In the genomic region with DNA sequence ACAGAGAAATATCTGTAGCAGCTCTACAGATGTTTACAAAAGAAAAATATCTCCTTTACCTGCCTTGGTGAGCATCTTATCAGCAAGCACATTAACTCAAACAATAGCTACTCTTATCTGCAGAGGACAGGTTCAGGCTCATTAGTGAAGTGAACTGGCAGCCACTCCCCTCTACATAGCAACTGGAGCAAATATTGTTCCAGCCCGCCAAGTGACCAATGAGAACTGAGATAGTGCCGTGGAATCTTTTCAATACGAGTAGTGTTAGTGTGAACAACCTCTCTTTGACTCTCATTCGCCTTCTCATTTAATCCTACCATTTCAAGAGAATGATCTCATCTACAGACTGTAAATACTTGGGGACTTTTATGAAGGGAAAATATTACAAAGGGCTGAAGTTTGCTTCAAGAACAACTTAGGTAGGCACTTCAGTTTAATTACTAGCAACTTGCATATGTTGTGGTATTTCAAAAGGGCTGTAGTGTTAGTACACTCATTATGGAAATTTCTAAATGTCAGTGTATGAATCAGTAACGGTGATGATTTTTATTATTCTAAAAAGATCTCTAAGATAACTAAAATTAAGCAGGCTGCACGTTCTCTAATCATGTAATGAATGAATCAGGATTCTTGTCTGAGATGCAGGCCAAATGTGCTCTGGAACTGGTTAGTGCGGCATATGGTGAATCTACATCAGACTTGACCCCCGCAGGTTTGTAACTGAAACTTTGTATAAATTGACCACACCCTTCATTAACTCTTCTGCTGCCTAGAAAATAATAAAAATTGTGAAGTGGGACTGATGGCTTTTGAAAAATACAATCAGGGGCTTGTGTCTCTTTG, we compare ENCODE assay signal across 8 cellular contexts.
DNase-seq lines count a peak whose midpoint lies in the region; ATAC-seq and TF ChIP-seq lines count a peak whose summit lies in the region.

No MANE protein-coding gene starts in this region.

- no peaks in the 10 kb centered on the region for H3K36me3 ChIP-seq in aorta (ENCODE audit: control insufficient read depth in 1 of 2, insufficient read depth in 2 of 2, low read length in 1 of 2)

- DNase-seq in stimulated activated CD4-positive, alpha-beta T cell treated with anti-CD3 and anti-CD28 coated beads, Interleukin-12 subunit alpha, Interleukin-12 subunit beta, amount 100 ng/mL, for 48 hours (ENCODE audit: low read depth in 2 of 3, low spot score in 1 of 3): peak in 2 of 3 donors; percentile 17 to 19
- DNase-seq in stimulated activated CD4-positive, alpha-beta T cell treated with anti-CD3 and anti-CD28 coated beads, Interleukin-2, amount 100 ng/mL, for 48 hours: no peak
- peak; percentile 26 for DNase-seq in activated CD8-positive, alpha-beta T cell treated with anti-CD3 and anti-CD28 coated beads for 36 hours
- DNase-seq in kidney glomerular epithelial cell (lab: John Stamatoyannopoulos, UW): peak; percentile 14
- DNase-seq in aorta: no peak
- DNase-seq in glutamatergic neuron: no peak

- H3K4me1 ChIP-seq in aorta (ENCODE audit: control insufficient read depth in 1 of 2, insufficient read depth in 2 of 2, low read length in 2 of 2): peaks cover 0 to 2% of the 10 kb centered on the region in 2 donors

- intact Hi-C loops in activated CD8-positive, alpha-beta T cell treated with anti-CD3 and anti-CD28 coated beads for 36 hours (cut with micrococcal nuclease): no loop called here
- intact Hi-C loops in aorta (cut with DNase I): no loop called here

- POLR2A ChIA-PET in activated CD8-positive, alpha-beta T cell treated with anti-CD3 and anti-CD28 coated beads for 36 hours (lab: Charles Lee): no interaction called here

- H3K27ac Mint-ChIP-seq in activated CD8-positive, alpha-beta T cell treated with anti-CD3 and anti-CD28 coated beads for 36 hours: no peak overlapping the region
- no peak overlapping the region for H3K27ac Mint-ChIP-seq in glutamatergic neuron (ENCODE audit: unreplicated experiment)

- peaks cover 7% of the 10 kb centered on the region for H3K4me1 Mint-ChIP-seq in activated CD8-positive, alpha-beta T cell treated with anti-CD3 and anti-CD28 coated beads for 36 hours (ENCODE audit: low read depth)
- H3K4me1 Mint-ChIP-seq in glutamatergic neuron (ENCODE audit: low read depth, unreplicated experiment): peaks cover 12% of the 10 kb centered on the region

- no peaks in the 10 kb centered on the region for H3K36me3 Mint-ChIP-seq in activated CD8-positive, alpha-beta T cell treated with anti-CD3 and anti-CD28 coated beads for 36 hours (ENCODE audit: low read depth)
- H3K36me3 Mint-ChIP-seq in glutamatergic neuron (ENCODE audit: unreplicated experiment): no peaks in the 10 kb centered on the region

- 15 to 18% methylated on average over 8 of the region's 8 CpGs for WGBS in aorta, 2 donors

- no peak overlapping the region for H3K4me3 ChIP-seq in aorta (ENCODE audit: low read length in 2 of 2)

- no peak overlapping the region for H3K27ac ChIP-seq in aorta (ENCODE audit: low read depth in 1 of 2, low read length in 2 of 2)

- no peak overlapping the region for H3K4me3 Mint-ChIP-seq in activated CD8-positive, alpha-beta T cell treated with anti-CD3 and anti-CD28 coated beads for 36 hours
- no peak overlapping the region for H3K4me3 Mint-ChIP-seq in glutamatergic neuron (ENCODE audit: unreplicated experiment)

- H3K9me3 ChIP-seq in aorta (ENCODE audit: control insufficient read depth, low read length): no peaks in the 10 kb centered on the region

- ATAC-seq in activated CD8-positive, alpha-beta T cell treated with anti-CD3 and anti-CD28 coated beads for 36 hours: peak; percentile 84
- ATAC-seq in aorta (ENCODE audit: low FRiP score) (peak; percentile 66), HG03025 (IDR thresholded peaks at IDR 0.05; ENCODE audit: low FRiP score, unreplicated experiment) (no peak), GM21390 (IDR thresholded peaks at IDR 0.05; ENCODE audit: unreplicated experiment) (no peak)

- no peaks in the 10 kb centered on the region for H3K27me3 Mint-ChIP-seq in activated CD8-positive, alpha-beta T cell treated with anti-CD3 and anti-CD28 coated beads for 36 hours
- no peaks in the 10 kb centered on the region for H3K27me3 Mint-ChIP-seq in glutamatergic neuron (ENCODE audit: unreplicated experiment)

- no peaks in the 10 kb centered on the region for H3K27me3 ChIP-seq in aorta (ENCODE audit: control insufficient read depth in 1 of 2, insufficient read depth in 2 of 2, low read length in 1 of 2)

- no peak for TF ChIP-seq CTCF in activated CD8-positive, alpha-beta T cell treated with anti-CD3 and anti-CD28 coated beads for 36 hours (IDR thresholded peaks at IDR 0.05)
- no peak for TF ChIP-seq CTCF in glutamatergic neuron (IDR thresholded peaks at IDR 0.05; ENCODE audit: partially characterized antibody, unreplicated experiment)

- H3K9me3 Mint-ChIP-seq in activated CD8-positive, alpha-beta T cell treated with anti-CD3 and anti-CD28 coated beads for 36 hours: no peaks in the 10 kb centered on the region
- no peaks in the 10 kb centered on the region for H3K9me3 Mint-ChIP-seq in glutamatergic neuron (ENCODE audit: unreplicated experiment)

- CTCF ChIA-PET in activated CD8-positive, alpha-beta T cell treated with anti-CD3 and anti-CD28 coated beads for 36 hours (lab: Charles Lee): no interaction called here

Comparison
In these comparisons a context has a peak if more than half of its experiments do, and no peak if none do; other contexts are left out.
1. DNase-seq: peak in stimulated activated CD4-positive, alpha-beta T cell treated with anti-CD3 and anti-CD28 coated beads, Interleukin-12 subunit alpha, Interleukin-12 subunit beta, amount 100 ng/mL, for 48 hours (2 of 3), activated CD8-positive, alpha-beta T cell treated with anti-CD3 and anti-CD28 coated beads for 36 hours (single experiment) and kidney glomerular epithelial cell (single experiment); none in stimulated activated CD4-positive, alpha-beta T cell treated with anti-CD3 and anti-CD28 coated beads, Interleukin-2, amount 100 ng/mL, for 48 hours (0 of 2), aorta (0 of 2) and glutamatergic neuron (single experiment).
2. ATAC-seq: peak in activated CD8-positive, alpha-beta T cell treated with anti-CD3 and anti-CD28 coated beads for 36 hours (single experiment) and aorta (single experiment); none in HG03025 (single experiment) and GM21390 (single experiment).